In genomic region chr11:113698515-113698914, GRCh38 we compare ENCODE assay signal across 17 cellular contexts. TPM values are rescaled to one million over a fixed set of nuclear protein-coding genes. Genes with fewer than 3 reads are reported as not detected.
DNase-seq lines count a peak whose midpoint lies in the region; ATAC-seq and TF ChIP-seq lines count a peak whose summit lies in the region.
"Had no signal": no experiment of that assay in that cellular context is flagged by ENCODE, and none has a peak within 500 bp of the region (broad histone marks: within the 10 kb centered on the region; RNA-seq: fewer than 3 reads in every experiment).

No MANE protein-coding gene starts in this region.

- DNase-seq in Right ventricle myocardium superior (no peak), right cardiac atrium (no peak), NCI-H69 (lab: John Stamatoyannopoulos, UW) (peak; percentile 55), islet precursor cell (peak; percentile 23), trophoblast cell (no peak), DMS79 treated with DMSO at 0.1 percent for 48 hours (lab: John Stamatoyannopoulos, UW) (no peak), transverse colon (no peak), foreskin fibroblast (no peak)
- DNase-seq: COR-L47, EL, H9, IMR-90, Karpas-422, NCI-H1436, NCI-H1930, RPMI8226 had no signal

- peak overlapping the region; percentile 11 for H3K23ac ChIP-seq in trophoblast cell (ENCODE audit: low read length)

- H3K4ac ChIP-seq in trophoblast cell (ENCODE audit: low read depth, low read length): no peak overlapping the region

- H2BK12ac ChIP-seq in trophoblast cell (ENCODE audit: low read length): no peak overlapping the region

- H3K36me3 ChIP-seq in trophoblast cell (ENCODE audit: control insufficient read depth in 1 of 2, insufficient read depth in 2 of 2, low read length in 2 of 2) (no peaks in the 10 kb centered on the region), transverse colon (no peaks in the 10 kb centered on the region)

- no peak for TF ChIP-seq POLR2A in transverse colon (IDR thresholded peaks at IDR 0.05)

- no peak overlapping the region for H4K91ac ChIP-seq in trophoblast cell (ENCODE audit: low read depth, low read length)

- 49% methylated on average over 3 of the region's 3 CpGs for WGBS in right cardiac atrium
- no CpG with 5 or more reads among the region's 3 CpGs for WGBS in trophoblast cell (ENCODE audit: extremely low coverage, insufficient coverage, insufficient read length)
- 94% methylated on average over 3 of the region's 3 CpGs; no CpG with 5 or more reads in 1 of the 2 donors for WGBS in transverse colon (ENCODE audit: low coverage in 1 of 2), 2 donors

- H2AFZ ChIP-seq in trophoblast cell (ENCODE audit: insufficient read depth, low read length, poor library complexity): no peak overlapping the region

- H3K79me1 ChIP-seq in trophoblast cell (ENCODE audit: low read length): no peaks in the 10 kb centered on the region

- H3K79me2 ChIP-seq in trophoblast cell (ENCODE audit: control insufficient read depth, insufficient read depth, low read length, poor library complexity): no peaks in the 10 kb centered on the region

- ATAC-seq in Right ventricle myocardium superior (ENCODE audit: poor library complexity) (peak; percentile 80), right cardiac atrium (no peak)

- no peak overlapping the region for H3K9ac ChIP-seq in trophoblast cell (ENCODE audit: low read length)

- H3K4me1 ChIP-seq in right cardiac atrium (ENCODE audit: control insufficient read depth, insufficient read depth, low read length): no peaks in the 10 kb centered on the region
- no peaks in the 10 kb centered on the region for H3K4me1 ChIP-seq in trophoblast cell (ENCODE audit: control insufficient read depth in 1 of 2, insufficient read depth in 2 of 2, low read length in 2 of 2)
- H3K4me1 ChIP-seq in transverse colon: no peaks in the 10 kb centered on the region

- no peak for TF ChIP-seq EP300 in transverse colon (IDR thresholded peaks at IDR 0.05; ENCODE audit: low read depth)

- H3K14ac ChIP-seq in trophoblast cell (ENCODE audit: low read length): no peak overlapping the region

- in situ Hi-C loops in transverse colon (cut with MboI; ENCODE audit: low pct_ligation_motif_present in 1 of 4, low pct_unique_long_range_greater_than_20kb in 1 of 4, low sequenced_read_pairs in 3 of 4): no loop called here

- no peak overlapping the region for H3K18ac ChIP-seq in trophoblast cell (ENCODE audit: low read length)

- H4K12ac ChIP-seq in trophoblast cell (ENCODE audit: low read depth, low read length): no peak overlapping the region

- H3K9me3 ChIP-seq in right cardiac atrium (ENCODE audit: control insufficient read depth, low read length) (no peaks in the 10 kb centered on the region), trophoblast cell (ENCODE audit: insufficient read depth, low read depth, low read length) (peaks cover 3% of the 10 kb centered on the region), transverse colon (no peaks in the 10 kb centered on the region)

- H3K27ac ChIP-seq in right cardiac atrium (ENCODE audit: low read length): no peak overlapping the region
- no peak overlapping the region for H3K27ac ChIP-seq in trophoblast cell (ENCODE audit: low read depth, low read length)
- no peak overlapping the region for H3K27ac ChIP-seq in transverse colon
- H3K27ac ChIP-seq: HL-60 had no signal

- no peak overlapping the region for H2BK5ac ChIP-seq in trophoblast cell (ENCODE audit: low read depth, low read length, poor library complexity)

- no peak overlapping the region for H2AK5ac ChIP-seq in trophoblast cell (ENCODE audit: low read length)

- no peak overlapping the region for H4K8ac ChIP-seq in trophoblast cell (ENCODE audit: low read depth, low read length)

- no peak overlapping the region for H3K4me3 ChIP-seq in right cardiac atrium (ENCODE audit: low read length)
- no peak overlapping the region for H3K4me3 ChIP-seq in trophoblast cell (ENCODE audit: low read depth, low read length)
- no peak overlapping the region for H3K4me3 ChIP-seq in transverse colon
- no peak overlapping the region for H3K4me3 ChIP-seq in foreskin fibroblast (ENCODE audit: low read depth in 1 of 2, low read length in 2 of 2)

- H3K27me3 ChIP-seq in right cardiac atrium (ENCODE audit: control insufficient read depth, insufficient read depth): no peaks in the 10 kb centered on the region
- no peaks in the 10 kb centered on the region for H3K27me3 ChIP-seq in trophoblast cell (ENCODE audit: insufficient read depth, low read length)
- H3K27me3 ChIP-seq in transverse colon: no peaks in the 10 kb centered on the region

- no peak overlapping the region for H2BK120ac ChIP-seq in trophoblast cell (ENCODE audit: insufficient read depth, low read length, poor library complexity)

- TF ChIP-seq CTCF in transverse colon (IDR thresholded peaks at IDR 0.05) (no peak), foreskin fibroblast (IDR thresholded peaks at IDR 0.05; ENCODE audit: low read depth, low read length) (no peak)

- intact Hi-C loops in Right ventricle myocardium superior (cut with DNase I) (no loop called here), right cardiac atrium (cut with DNase I) (no loop called here), transverse colon (cut with DNase I; ENCODE audit: low total_unique reads) (no loop called here)

- H3K4me2 ChIP-seq in trophoblast cell (ENCODE audit: low read length): no peak overlapping the region

RNA-seq across cellular contexts. Expression of gene TMPRSS5, which starts 7.6 kb away (rescaled TPM):
- 1.3 TPM for total RNA-seq in Right ventricle myocardium superior
- total RNA-seq in right cardiac atrium: under 1 TPM; 0.17 to 0.65 (median 0.39) TPM
- polyA plus RNA-seq in right cardiac atrium: 1.6 TPM
- 0.18 and 0.37 TPM in 2 replicates for polyA plus RNA-seq in trophoblast cell (2013)
- under 1 TPM in 2 of 4 donors, not detected in 2; 0.27 to 0.79 TPM for total RNA-seq in transverse colon

Comparison
In these comparisons a context has a peak if more than half of its experiments do, and no peak if none do; other contexts are left out.
1. DNase-seq: peak in NCI-H69 (single experiment) and islet precursor cell (single experiment); none in Right ventricle myocardium superior (single experiment), right cardiac atrium (0 of 3), trophoblast cell (0 of 2), DMS79 treated with DMSO at 0.1 percent for 48 hours (single experiment), transverse colon (single experiment) and foreskin fibroblast (0 of 2).